25 cellular contexts compared by ENCODE assay signal in the genomic region with DNA sequence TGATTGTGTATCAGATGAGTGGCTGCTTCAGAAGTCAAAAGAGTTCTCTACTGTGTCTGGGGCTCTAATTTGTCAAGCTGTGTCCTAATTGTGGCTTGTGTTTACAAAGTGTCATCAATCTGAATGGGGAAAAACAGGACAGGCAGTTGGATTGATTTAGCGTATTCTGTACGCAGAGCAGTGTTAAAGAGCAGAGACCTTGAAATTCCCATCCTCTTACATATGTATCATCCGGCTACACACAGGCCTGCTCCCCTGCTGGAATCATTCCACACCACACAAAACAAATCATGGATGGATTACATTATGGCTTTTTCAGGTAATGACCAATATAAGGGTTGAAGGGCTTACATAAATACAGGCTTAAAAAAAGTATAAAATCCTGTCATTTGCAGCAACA.
DNase-seq lines count a peak whose midpoint lies in the region; ATAC-seq, FAIRE-seq and TF ChIP-seq lines count a peak whose summit lies in the region.
"Had no signal": no experiment of that assay in that cellular context is flagged by ENCODE, and none has a peak within 500 bp of the region (broad histone marks: within the 10 kb centered on the region; RNA-seq: fewer than 3 reads in every experiment).

No MANE protein-coding gene starts in this region.

- FAIRE-seq in pancreas (lab: Jason Lieb, UNC) (no peak), kidney (lab: Jason Lieb, UNC) (no peak)
- FAIRE-seq: HTR-8/SVneo, islet of Langerhans had no signal

- no peaks in the 10 kb centered on the region for H3K36me3 Mint-ChIP-seq in endodermal cell (ENCODE audit: low read depth)
- H3K36me3 Mint-ChIP-seq in MCF 10A (ENCODE audit: insufficient read depth, unreplicated experiment): no peaks in the 10 kb centered on the region

- H3K27ac ChIP-seq in endodermal cell (ENCODE audit: low read depth, low read length) (peak overlapping the region; percentile 55), pancreas (no peak overlapping the region), coronary artery (no peak overlapping the region), kidney (ENCODE audit: low read depth in 2 of 2, low read length in 2 of 2) (no peak overlapping the region)
- H3K27ac ChIP-seq: 22Rv1; BLaER1 treated with 17β-estradiol and CSF1 and Interleukin-3, amounts not matched to agents 10 nM and 100 nM; breast epithelium; heart left ventricle; neutrophil; testis had no signal

- TF ChIP-seq CTCF in endodermal cell (conservative IDR thresholded peaks at IDR 0.05): no peak
- no peak for TF ChIP-seq CTCF in pancreas (IDR thresholded peaks at IDR 0.05)
- no peak for TF ChIP-seq CTCF in coronary artery (IDR thresholded peaks at IDR 0.05)
- TF ChIP-seq CTCF in MCF 10A (IDR thresholded peaks at IDR 0.05; ENCODE audit: unreplicated experiment): no peak
- TF ChIP-seq CTCF in kidney (IDR thresholded peaks at IDR 0.05; ENCODE audit: borderline replicate concordance, extremely low read depth, insufficient read depth): no peak

- H3K4me1 ChIP-seq in endodermal cell (ENCODE audit: control insufficient read depth, insufficient read depth, low read length): no peaks in the 10 kb centered on the region
- H3K4me1 ChIP-seq in pancreas: no peaks in the 10 kb centered on the region
- no peaks in the 10 kb centered on the region for H3K4me1 ChIP-seq in kidney (ENCODE audit: control insufficient read depth in 1 of 2, insufficient read depth in 1 of 2, low read depth in 1 of 2, low read length in 2 of 2)
- H3K4me1 ChIP-seq: BLaER1 treated with 17β-estradiol and CSF1 and Interleukin-3, amounts not matched to agents 10 nM and 100 nM; breast epithelium; testis had no signal

- H3K4me3 Mint-ChIP-seq in endodermal cell: no peak overlapping the region
- no peak overlapping the region for H3K4me3 Mint-ChIP-seq in MCF 10A (ENCODE audit: unreplicated experiment)
- H3K4me3 Mint-ChIP-seq: activated T-cell treated with anti-CD3 and anti-CD28 coated beads, Interleukin-2, amount 50 U/mL, for 72 hours had no signal

- 83 to 84% methylated on average over 2 to 3 of the region's 3 CpGs for WGBS in endodermal cell (ENCODE audit: insufficient coverage in 1 of 2, insufficient read length in 1 of 2), 2 experiments
- WGBS in pancreas, 2 donors: 44 to 62% methylated on average over 3 of the region's 3 CpGs

- DNase-seq in NCI-H1092 treated with DMSO at 0.1 percent for 48 hours (lab: John Stamatoyannopoulos, UW) (peak; percentile 16), NCI-H1092 (lab: John Stamatoyannopoulos, UW) (no peak), NCI-H774 (lab: John Stamatoyannopoulos, UW) (peak; percentile 30), endodermal cell (no peak), pancreas (no peak), coronary artery (ENCODE audit: low spot score) (no peak), MCF 10A (ENCODE audit: unreplicated experiment) (no peak), kidney (no peak)
- DNase-seq: activated CD8-positive, alpha-beta memory T cell treated with anti-CD3 and anti-CD28 coated beads for 24 hours; activated T-cell treated with anti-CD3 and anti-CD28 coated beads, Interleukin-2, amount 50 U/mL, for 72 hours; DMS79; heart left ventricle; mesendoderm; NCI-H1436; NCI-H446 treated with DMSO at 0.1 percent for 48 hours; retina; T1000; testis had no signal

- CTCF ChIA-PET in MCF 10A (lab: Yijun Ruan, JAX): interaction anchor here (0.7 kb wide), 1 partner anchor 30 kb away, joined by 3 read pairs; no protein-coding TSS in a partner anchor

- H3K9me3 ChIP-seq in endodermal cell (ENCODE audit: control insufficient read depth, low read length): no peaks in the 10 kb centered on the region
- H3K9me3 ChIP-seq in pancreas: no peaks in the 10 kb centered on the region
- H3K9me3 ChIP-seq in kidney (ENCODE audit: control insufficient read depth in 1 of 2, low read length in 2 of 2): no peaks in the 10 kb centered on the region
- H3K9me3 ChIP-seq: BLaER1 treated with 17β-estradiol and CSF1 and Interleukin-3, amounts not matched to agents 10 nM and 100 nM; breast epithelium; heart left ventricle; neutrophil; testis had no signal

- H3K4me3 ChIP-seq in endodermal cell (ENCODE audit: low read length) (no peak overlapping the region), pancreas (no peak overlapping the region), coronary artery (no peak overlapping the region), kidney (ENCODE audit: low read length in 2 of 2) (no peak overlapping the region)
- H3K4me3 ChIP-seq: BLaER1 treated with 17β-estradiol and CSF1 and Interleukin-3, amounts not matched to agents 10 nM and 100 nM; breast epithelium; heart left ventricle; testis had no signal

- H3K9ac ChIP-seq in endodermal cell (ENCODE audit: extremely low read depth, low read length, poor library complexity, severe bottlenecking): no peak overlapping the region
- no peak overlapping the region for H3K9ac ChIP-seq in kidney (ENCODE audit: low read length in 2 of 2)
- H3K9ac ChIP-seq: BLaER1 treated with 17β-estradiol and CSF1 and Interleukin-3, amounts not matched to agents 10 nM and 100 nM had no signal

- H3K27me3 Mint-ChIP-seq in endodermal cell (ENCODE audit: insufficient read depth) (no peaks in the 10 kb centered on the region), MCF 10A (ENCODE audit: insufficient read depth, unreplicated experiment) (no peaks in the 10 kb centered on the region)

- peaks cover 5% of the 10 kb centered on the region for H3K27me3 ChIP-seq in endodermal cell (ENCODE audit: control insufficient read depth, insufficient read depth, low read length, poor library complexity, severe bottlenecking)
- no peaks in the 10 kb centered on the region for H3K27me3 ChIP-seq in pancreas
- H3K27me3 ChIP-seq: BLaER1 treated with 17β-estradiol and CSF1 and Interleukin-3, amounts not matched to agents 10 nM and 100 nM; breast epithelium; heart left ventricle; neutrophil; testis had no signal

- POLR2A ChIA-PET in MCF 10A (lab: Yijun Ruan, JAX): no interaction called here

- no TSS peak for BruUV-seq in MCF 10A (replicated peaks; lab: Mats Ljungman, UMichigan)

- peak in 3 of 4 donors; percentile 16 to 40 (median 32) for ATAC-seq in pancreas
- ATAC-seq: activated naive CD4-positive, alpha-beta T cell treated with anti-CD3 and anti-CD28 coated beads, Interleukin-2, amount 50 U/mL, for 72 hours; activated T-cell treated with anti-CD3 and anti-CD28 coated beads, Interleukin-2, amount 50 U/mL, for 72 hours had no signal

- H3K36me3 ChIP-seq in endodermal cell (ENCODE audit: control insufficient read depth, insufficient read depth, low read length) (no peaks in the 10 kb centered on the region), pancreas (no peaks in the 10 kb centered on the region), kidney (ENCODE audit: control insufficient read depth in 1 of 2, insufficient read depth in 2 of 2, low read length in 2 of 2) (no peaks in the 10 kb centered on the region)
- H3K36me3 ChIP-seq: breast epithelium, neutrophil had no signal

- intact Hi-C loops in pancreas (cut with DNase I): no loop called here
- intact Hi-C loops in MCF 10A (cut with micrococcal nuclease): no loop called here
- intact Hi-C loops in kidney (cut with DNase I): no loop called here

- no peaks in the 10 kb centered on the region for H3K9me3 Mint-ChIP-seq in endodermal cell
- no peaks in the 10 kb centered on the region for H3K9me3 Mint-ChIP-seq in MCF 10A (ENCODE audit: unreplicated experiment)
- H3K9me3 Mint-ChIP-seq: activated T-cell treated with anti-CD3 and anti-CD28 coated beads, Interleukin-2, amount 50 U/mL, for 72 hours had no signal

- H3K27ac Mint-ChIP-seq in endodermal cell (no peak overlapping the region), MCF 10A (ENCODE audit: low read depth, unreplicated experiment) (no peak overlapping the region)
- H3K27ac Mint-ChIP-seq: activated naive CD4-positive, alpha-beta T cell treated with anti-CD3 and anti-CD28 coated beads, Interleukin-2, amount 50 U/mL, for 72 hours; activated T-cell treated with anti-CD3 and anti-CD28 coated beads, Interleukin-2, amount 50 U/mL, for 72 hours had no signal

- peaks cover 11% of the 10 kb centered on the region for H3K4me1 Mint-ChIP-seq in endodermal cell
- H3K4me1 Mint-ChIP-seq in MCF 10A (ENCODE audit: insufficient read depth, unreplicated experiment): no peaks in the 10 kb centered on the region

Comparison
In these comparisons a context has a peak if more than half of its experiments do, and no peak if none do; other contexts are left out.
1. DNase-seq: peak in NCI-H1092 treated with DMSO at 0.1 percent for 48 hours (single experiment) and NCI-H774 (single experiment); none in NCI-H1092 (single experiment), endodermal cell (single experiment), pancreas (0 of 6), coronary artery (single experiment), MCF 10A (single experiment) and kidney (single experiment).